ENCODE assay signal across 1 cellular context in genomic region chr16:5056347-5056746, GRCh38.
A peak's percentile ranks its signal among the peaks of the same experiment; 100 is the strongest.
TF ChIP-seq lines count a peak whose summit lies in the region.

No MANE protein-coding gene starts in this region.

TF ChIP-seq in HepG2, 621 proteins besides CTCF, POLR2A, EP300 and RAD21 (continued from another document and continues in another):
- TF ChIP-seq ZNF431 (CRISPR knock-in tag; IDR thresholded peaks at IDR 0.05; ENCODE audit: borderline replicate concordance, low read depth) (no peak), CBX1 (IDR thresholded peaks at IDR 0.05; ENCODE audit: low read depth) (no peak), XRCC5 (optimal IDR thresholded peaks at IDR 0.05; ENCODE audit: low read length) (peak; percentile 70), ZBTB3 (CRISPR knock-in tag; IDR thresholded peaks at IDR 0.05; ENCODE audit: borderline replicate concordance, low read depth) (no peak), FOXA1 (IDR thresholded peaks at IDR 0.05) (no peak), FOXA1 (CRISPR knock-in tag; IDR thresholded peaks at IDR 0.05) (no peak), GLI4 (CRISPR knock-in tag; IDR thresholded peaks at IDR 0.05; ENCODE audit: borderline replicate concordance) (no peak), RCOR2 (CRISPR knock-in tag; IDR thresholded peaks at IDR 0.05) (no peak), SALL2 (CRISPR knock-in tag; IDR thresholded peaks at IDR 0.05) (no peak), ZEB1 (IDR thresholded peaks at IDR 0.05; ENCODE audit: insufficient replicate concordance, low read depth) (no peak), ZNF557 (CRISPR knock-in tag; IDR thresholded peaks at IDR 0.05) (no peak), THYN1 (CRISPR knock-in tag; IDR thresholded peaks at IDR 0.05; ENCODE audit: borderline replicate concordance, low read depth) (no peak), ZNF383 (CRISPR knock-in tag; IDR thresholded peaks at IDR 0.05; ENCODE audit: borderline replicate concordance) (no peak), BORCS8-MEF2B (CRISPR knock-in tag; IDR thresholded peaks at IDR 0.05) (no peak), ARNTL (CRISPR knock-in tag; IDR thresholded peaks at IDR 0.05) (no peak), ERF (CRISPR knock-in tag; IDR thresholded peaks at IDR 0.05) (no peak), ZSCAN9 (CRISPR knock-in tag; IDR thresholded peaks at IDR 0.05; ENCODE audit: borderline replicate concordance) (no peak), GABPA (IDR thresholded peaks at IDR 0.05; ENCODE audit: low read depth, low read length) (no peak), GABPA (CRISPR knock-in tag; IDR thresholded peaks at IDR 0.05; ENCODE audit: low read depth) (no peak), ZBTB21 (CRISPR knock-in tag; IDR thresholded peaks at IDR 0.05) (no peak), HOXA9 (CRISPR knock-in tag; IDR thresholded peaks at IDR 0.05; ENCODE audit: borderline replicate concordance) (no peak), PLRG1 (conservative IDR thresholded peaks at IDR 0.05) (no peak), PHF8 (CRISPR knock-in tag; IDR thresholded peaks at IDR 0.05) (no peak), UBTF (CRISPR knock-in tag; IDR thresholded peaks at IDR 0.05) (no peak), SOX13 (IDR thresholded peaks at IDR 0.05) (no peak), SOX13 (CRISPR knock-in tag; conservative IDR thresholded peaks at IDR 0.05 in 1 of 2, IDR thresholded peaks at IDR 0.05 in 1 of 2) (no peak), RBFOX2 (IDR thresholded peaks at IDR 0.05; ENCODE audit: low read depth, low read length) (no peak), ZNF549 (CRISPR knock-in tag; IDR thresholded peaks at IDR 0.05) (no peak), TFAP4 (IDR thresholded peaks at IDR 0.05; ENCODE audit: borderline replicate concordance, low read depth) (peak; percentile 62; the same call in 1 of the 2 replicates), MXD4 (CRISPR knock-in tag; IDR thresholded peaks at IDR 0.05) (no peak), ZNF205 (CRISPR knock-in tag; IDR thresholded peaks at IDR 0.05) (no peak), ARHGAP35 (CRISPR knock-in tag; IDR thresholded peaks at IDR 0.05; ENCODE audit: borderline replicate concordance) (no peak), ZNF207 (IDR thresholded peaks at IDR 0.05; ENCODE audit: borderline replicate concordance) (no peak), PHF20 (CRISPR knock-in tag; IDR thresholded peaks at IDR 0.05) (no peak), ZNF713 (CRISPR knock-in tag; IDR thresholded peaks at IDR 0.05) (no peak), ELF4 (CRISPR knock-in tag; IDR thresholded peaks at IDR 0.05; ENCODE audit: borderline replicate concordance) (no peak), HMG20A (CRISPR knock-in tag; IDR thresholded peaks at IDR 0.05; ENCODE audit: borderline replicate concordance) (no peak), ZNF44 (CRISPR knock-in tag; IDR thresholded peaks at IDR 0.05) (no peak), HDAC1 (CRISPR knock-in tag; IDR thresholded peaks at IDR 0.05) (no peak), IRF2 (CRISPR knock-in tag; IDR thresholded peaks at IDR 0.05) (peak; percentile 30; the same call in 1 of the 2 replicates)
- TF ChIP-seq, protein P1, sequence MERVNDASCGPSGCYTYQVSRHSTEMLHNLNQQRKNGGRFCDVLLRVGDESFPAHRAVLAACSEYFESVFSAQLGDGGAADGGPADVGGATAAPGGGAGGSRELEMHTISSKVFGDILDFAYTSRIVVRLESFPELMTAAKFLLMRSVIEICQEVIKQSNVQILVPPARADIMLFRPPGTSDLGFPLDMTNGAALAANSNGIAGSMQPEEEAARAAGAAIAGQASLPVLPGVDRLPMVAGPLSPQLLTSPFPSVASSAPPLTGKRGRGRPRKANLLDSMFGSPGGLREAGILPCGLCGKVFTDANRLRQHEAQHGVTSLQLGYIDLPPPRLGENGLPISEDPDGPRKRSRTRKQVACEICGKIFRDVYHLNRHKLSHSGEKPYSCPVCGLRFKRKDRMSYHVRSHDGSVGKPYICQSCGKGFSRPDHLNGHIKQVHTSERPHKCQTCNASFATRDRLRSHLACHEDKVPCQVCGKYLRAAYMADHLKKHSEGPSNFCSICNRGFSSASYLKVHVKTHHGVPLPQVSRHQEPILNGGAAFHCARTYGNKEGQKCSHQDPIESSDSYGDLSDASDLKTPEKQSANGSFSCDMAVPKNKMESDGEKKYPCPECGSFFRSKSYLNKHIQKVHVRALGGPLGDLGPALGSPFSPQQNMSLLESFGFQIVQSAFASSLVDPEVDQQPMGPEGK (CRISPR knock-in tag; IDR thresholded peaks at IDR 0.05), result peak; percentile 46; the same call in 1 of the 2 replicates
- TF ChIP-seq, protein P2, sequence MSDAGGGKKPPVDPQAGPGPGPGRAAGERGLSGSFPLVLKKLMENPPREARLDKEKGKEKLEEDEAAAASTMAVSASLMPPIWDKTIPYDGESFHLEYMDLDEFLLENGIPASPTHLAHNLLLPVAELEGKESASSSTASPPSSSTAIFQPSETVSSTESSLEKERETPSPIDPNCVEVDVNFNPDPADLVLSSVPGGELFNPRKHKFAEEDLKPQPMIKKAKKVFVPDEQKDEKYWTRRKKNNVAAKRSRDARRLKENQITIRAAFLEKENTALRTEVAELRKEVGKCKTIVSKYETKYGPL (CRISPR knock-in tag; IDR thresholded peaks at IDR 0.05), result no peak
- TF ChIP-seq, protein P3, sequence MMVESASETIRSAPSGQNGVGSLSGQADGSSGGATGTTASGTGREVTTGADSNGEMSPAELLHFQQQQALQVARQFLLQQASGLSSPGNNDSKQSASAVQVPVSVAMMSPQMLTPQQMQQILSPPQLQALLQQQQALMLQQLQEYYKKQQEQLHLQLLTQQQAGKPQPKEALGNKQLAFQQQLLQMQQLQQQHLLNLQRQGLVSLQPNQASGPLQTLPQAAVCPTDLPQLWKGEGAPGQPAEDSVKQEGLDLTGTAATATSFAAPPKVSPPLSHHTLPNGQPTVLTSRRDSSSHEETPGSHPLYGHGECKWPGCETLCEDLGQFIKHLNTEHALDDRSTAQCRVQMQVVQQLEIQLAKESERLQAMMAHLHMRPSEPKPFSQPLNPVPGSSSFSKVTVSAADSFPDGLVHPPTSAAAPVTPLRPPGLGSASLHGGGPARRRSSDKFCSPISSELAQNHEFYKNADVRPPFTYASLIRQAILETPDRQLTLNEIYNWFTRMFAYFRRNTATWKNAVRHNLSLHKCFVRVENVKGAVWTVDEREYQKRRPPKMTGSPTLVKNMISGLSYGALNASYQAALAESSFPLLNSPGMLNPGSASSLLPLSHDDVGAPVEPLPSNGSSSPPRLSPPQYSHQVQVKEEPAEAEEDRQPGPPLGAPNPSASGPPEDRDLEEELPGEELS (CRISPR knock-in tag; IDR thresholded peaks at IDR 0.05), result no peak
- TF ChIP-seq, protein P4, sequence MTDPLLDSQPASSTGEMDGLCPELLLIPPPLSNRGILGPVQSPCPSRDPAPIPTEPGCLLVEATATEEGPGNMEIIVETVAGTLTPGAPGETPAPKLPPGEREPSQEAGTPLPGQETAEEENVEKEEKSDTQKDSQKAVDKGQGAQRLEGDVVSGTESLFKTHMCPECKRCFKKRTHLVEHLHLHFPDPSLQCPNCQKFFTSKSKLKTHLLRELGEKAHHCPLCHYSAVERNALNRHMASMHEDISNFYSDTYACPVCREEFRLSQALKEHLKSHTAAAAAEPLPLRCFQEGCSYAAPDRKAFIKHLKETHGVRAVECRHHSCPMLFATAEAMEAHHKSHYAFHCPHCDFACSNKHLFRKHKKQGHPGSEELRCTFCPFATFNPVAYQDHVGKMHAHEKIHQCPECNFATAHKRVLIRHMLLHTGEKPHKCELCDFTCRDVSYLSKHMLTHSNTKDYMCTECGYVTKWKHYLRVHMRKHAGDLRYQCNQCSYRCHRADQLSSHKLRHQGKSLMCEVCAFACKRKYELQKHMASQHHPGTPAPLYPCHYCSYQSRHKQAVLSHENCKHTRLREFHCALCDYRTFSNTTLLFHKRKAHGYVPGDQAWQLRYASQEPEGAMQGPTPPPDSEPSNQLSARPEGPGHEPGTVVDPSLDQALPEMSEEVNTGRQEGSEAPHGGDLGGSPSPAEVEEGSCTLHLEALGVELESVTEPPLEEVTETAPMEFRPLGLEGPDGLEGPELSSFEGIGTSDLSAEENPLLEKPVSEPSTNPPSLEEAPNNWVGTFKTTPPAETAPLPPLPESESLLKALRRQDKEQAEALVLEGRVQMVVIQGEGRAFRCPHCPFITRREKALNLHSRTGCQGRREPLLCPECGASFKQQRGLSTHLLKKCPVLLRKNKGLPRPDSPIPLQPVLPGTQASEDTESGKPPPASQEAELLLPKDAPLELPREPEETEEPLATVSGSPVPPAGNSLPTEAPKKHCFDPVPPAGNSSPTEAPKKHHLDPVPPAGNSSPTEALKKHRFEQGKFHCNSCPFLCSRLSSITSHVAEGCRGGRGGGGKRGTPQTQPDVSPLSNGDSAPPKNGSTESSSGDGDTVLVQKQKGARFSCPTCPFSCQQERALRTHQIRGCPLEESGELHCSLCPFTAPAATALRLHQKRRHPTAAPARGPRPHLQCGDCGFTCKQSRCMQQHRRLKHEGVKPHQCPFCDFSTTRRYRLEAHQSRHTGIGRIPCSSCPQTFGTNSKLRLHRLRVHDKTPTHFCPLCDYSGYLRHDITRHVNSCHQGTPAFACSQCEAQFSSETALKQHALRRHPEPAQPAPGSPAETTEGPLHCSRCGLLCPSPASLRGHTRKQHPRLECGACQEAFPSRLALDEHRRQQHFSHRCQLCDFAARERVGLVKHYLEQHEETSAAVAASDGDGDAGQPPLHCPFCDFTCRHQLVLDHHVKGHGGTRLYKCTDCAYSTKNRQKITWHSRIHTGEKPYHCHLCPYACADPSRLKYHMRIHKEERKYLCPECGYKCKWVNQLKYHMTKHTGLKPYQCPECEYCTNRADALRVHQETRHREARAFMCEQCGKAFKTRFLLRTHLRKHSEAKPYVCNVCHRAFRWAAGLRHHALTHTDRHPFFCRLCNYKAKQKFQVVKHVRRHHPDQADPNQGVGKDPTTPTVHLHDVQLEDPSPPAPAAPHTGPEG (CRISPR knock-in tag; IDR thresholded peaks at IDR 0.05), result 0 out of 2 replicates have a peak, but pooled peaks have one; percentile 60
- TF ChIP-seq, protein P5, sequence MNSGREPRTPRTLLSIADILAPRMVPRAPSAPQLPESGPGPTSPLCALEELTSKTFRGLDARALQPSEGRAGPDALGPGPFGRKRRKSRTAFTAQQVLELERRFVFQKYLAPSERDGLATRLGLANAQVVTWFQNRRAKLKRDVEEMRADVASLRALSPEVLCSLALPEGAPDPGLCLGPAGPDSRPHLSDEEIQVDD (CRISPR knock-in tag; IDR thresholded peaks at IDR 0.05; ENCODE audit: borderline replicate concordance), result no peak
- TF ChIP-seq, protein P6, sequence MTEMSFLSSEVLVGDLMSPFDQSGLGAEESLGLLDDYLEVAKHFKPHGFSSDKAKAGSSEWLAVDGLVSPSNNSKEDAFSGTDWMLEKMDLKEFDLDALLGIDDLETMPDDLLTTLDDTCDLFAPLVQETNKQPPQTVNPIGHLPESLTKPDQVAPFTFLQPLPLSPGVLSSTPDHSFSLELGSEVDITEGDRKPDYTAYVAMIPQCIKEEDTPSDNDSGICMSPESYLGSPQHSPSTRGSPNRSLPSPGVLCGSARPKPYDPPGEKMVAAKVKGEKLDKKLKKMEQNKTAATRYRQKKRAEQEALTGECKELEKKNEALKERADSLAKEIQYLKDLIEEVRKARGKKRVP (CRISPR knock-in tag; IDR thresholded peaks at IDR 0.05), result no peak
- TF ChIP-seq, protein P7, sequence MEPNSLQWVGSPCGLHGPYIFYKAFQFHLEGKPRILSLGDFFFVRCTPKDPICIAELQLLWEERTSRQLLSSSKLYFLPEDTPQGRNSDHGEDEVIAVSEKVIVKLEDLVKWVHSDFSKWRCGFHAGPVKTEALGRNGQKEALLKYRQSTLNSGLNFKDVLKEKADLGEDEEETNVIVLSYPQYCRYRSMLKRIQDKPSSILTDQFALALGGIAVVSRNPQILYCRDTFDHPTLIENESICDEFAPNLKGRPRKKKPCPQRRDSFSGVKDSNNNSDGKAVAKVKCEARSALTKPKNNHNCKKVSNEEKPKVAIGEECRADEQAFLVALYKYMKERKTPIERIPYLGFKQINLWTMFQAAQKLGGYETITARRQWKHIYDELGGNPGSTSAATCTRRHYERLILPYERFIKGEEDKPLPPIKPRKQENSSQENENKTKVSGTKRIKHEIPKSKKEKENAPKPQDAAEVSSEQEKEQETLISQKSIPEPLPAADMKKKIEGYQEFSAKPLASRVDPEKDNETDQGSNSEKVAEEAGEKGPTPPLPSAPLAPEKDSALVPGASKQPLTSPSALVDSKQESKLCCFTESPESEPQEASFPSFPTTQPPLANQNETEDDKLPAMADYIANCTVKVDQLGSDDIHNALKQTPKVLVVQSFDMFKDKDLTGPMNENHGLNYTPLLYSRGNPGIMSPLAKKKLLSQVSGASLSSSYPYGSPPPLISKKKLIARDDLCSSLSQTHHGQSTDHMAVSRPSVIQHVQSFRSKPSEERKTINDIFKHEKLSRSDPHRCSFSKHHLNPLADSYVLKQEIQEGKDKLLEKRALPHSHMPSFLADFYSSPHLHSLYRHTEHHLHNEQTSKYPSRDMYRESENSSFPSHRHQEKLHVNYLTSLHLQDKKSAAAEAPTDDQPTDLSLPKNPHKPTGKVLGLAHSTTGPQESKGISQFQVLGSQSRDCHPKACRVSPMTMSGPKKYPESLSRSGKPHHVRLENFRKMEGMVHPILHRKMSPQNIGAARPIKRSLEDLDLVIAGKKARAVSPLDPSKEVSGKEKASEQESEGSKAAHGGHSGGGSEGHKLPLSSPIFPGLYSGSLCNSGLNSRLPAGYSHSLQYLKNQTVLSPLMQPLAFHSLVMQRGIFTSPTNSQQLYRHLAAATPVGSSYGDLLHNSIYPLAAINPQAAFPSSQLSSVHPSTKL (CRISPR knock-in tag; IDR thresholded peaks at IDR 0.05), result no peak
